18 cellular contexts compared by ENCODE assay signal in the genomic region with DNA sequence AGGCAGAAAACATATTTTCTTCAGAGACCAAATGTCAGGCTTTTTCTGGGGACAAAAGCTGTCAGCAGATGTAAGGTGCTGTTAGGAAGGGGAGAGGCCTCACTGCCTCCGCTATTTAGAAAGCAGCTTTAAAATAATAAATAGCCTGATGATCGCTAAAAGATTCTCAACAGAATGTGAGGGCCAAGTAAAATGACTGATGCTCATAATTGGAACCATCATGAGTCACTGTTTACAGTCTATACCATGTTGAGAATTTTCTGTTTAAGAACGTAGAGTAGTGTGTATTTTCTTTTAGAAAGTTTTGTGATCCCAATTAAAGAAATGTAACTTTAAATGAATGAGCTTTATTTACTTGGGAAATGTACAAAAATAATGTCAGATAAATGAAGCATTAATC.
DNase-seq lines count a peak whose midpoint lies in the region; ATAC-seq and TF ChIP-seq lines count a peak whose summit lies in the region.
"Had no signal": no experiment of that assay in that cellular context is flagged by ENCODE, and none has a peak within 500 bp of the region (broad histone marks: within the 10 kb centered on the region; RNA-seq: fewer than 3 reads in every experiment).

No MANE protein-coding gene starts in this region.

- peaks cover 3% of the 10 kb centered on the region; the same call in 1 of the 2 replicates for H3K9me1 ChIP-seq in IMR-90 (ENCODE audit: insufficient read depth, low read length)

- no peak overlapping the region for H3K9ac ChIP-seq in IMR-90 (ENCODE audit: low read depth, low read length)
- no peak overlapping the region for H3K9ac ChIP-seq in neural progenitor cell
- H3K9ac ChIP-seq: BLaER1, GM23248 had no signal

- no CpG with 5 or more reads among the region's 3 CpGs for WGBS in IMR-90 (ENCODE audit: extremely low coverage in 2 of 2, insufficient read length in 1 of 2), 2 experiments

- no peak overlapping the region for H3K4me3 Mint-ChIP-seq in neural progenitor cell
- no peak overlapping the region for H3K4me3 Mint-ChIP-seq in stimulated activated naive CD8-positive, alpha-beta T cell treated with anti-CD3 and anti-CD28 coated beads, Interleukin-15, amount 100 ng/mL, for 72 hours
- H3K4me3 Mint-ChIP-seq: B cell; CD4-positive, alpha-beta T cell; CD8-positive, alpha-beta memory T cell; H9 had no signal

- no peak overlapping the region for H4K8ac ChIP-seq in IMR-90 (ENCODE audit: low read depth in 2 of 2, low read length in 2 of 2)

- H3K18ac ChIP-seq in IMR-90 (ENCODE audit: low read depth, low read length), result no peak overlapping the region

- H2AFZ ChIP-seq in IMR-90 (replicated peaks; ENCODE audit: low read length, poor library complexity) (no peak overlapping the region), neural progenitor cell (replicated peaks) (peak overlapping the region; percentile 23)
- H2AFZ ChIP-seq: GM23248 had no signal

- no peak overlapping the region for H3K4ac ChIP-seq in IMR-90 (ENCODE audit: low read depth, low read length)

- in situ Hi-C loops in IMR-90 (cut with MboI; ENCODE audit: low sequenced_read_pairs), result no loop called here

- BruUV-seq in IMR-90 (replicated peaks; lab: Mats Ljungman, UMichigan), result no TSS peak

- no peaks in the 10 kb centered on the region for H3F3A ChIP-seq in neural progenitor cell (ENCODE audit: low read depth)

- no peak overlapping the region for H2AK9ac ChIP-seq in IMR-90 (replicated peaks; ENCODE audit: low read depth, low read length, poor library complexity)

- H3K4me2 ChIP-seq in IMR-90 (ENCODE audit: low read depth, low read length) (no peak overlapping the region), neural progenitor cell (no peak overlapping the region)
- H3K4me2 ChIP-seq: BLaER1 had no signal

- DNase-seq in EH (ENCODE audit: low read depth), result peak; percentile 13
- peak; percentile 20 for DNase-seq in IMR-90
- peak in 1 of 2 experiments; percentile 63 for DNase-seq in SJSA1 (ENCODE audit: low read depth in 1 of 2, low spot score in 2 of 2)
- DNase-seq in neural progenitor cell (ENCODE audit: low spot score), result no peak
- DNase-seq in midbrain (lab: John Stamatoyannopoulos, UW), result no peak
- DNase-seq in stimulated activated naive CD8-positive, alpha-beta T cell treated with anti-CD3 and anti-CD28 coated beads, Interleukin-15, amount 100 ng/mL, for 72 hours, result no peak
- DNase-seq: CD4-positive, alpha-beta T cell; CD8-positive, alpha-beta memory T cell; DMS 273 treated with DMSO at 0.1 percent for 48 hours; DMS79; GM23248; H9 had no signal

- H3K9me3 ChIP-seq in IMR-90 (ENCODE audit: control insufficient read depth, insufficient read depth, low read length) (no peaks in the 10 kb centered on the region), SJSA1 (replicated peaks) (no peaks in the 10 kb centered on the region), neural progenitor cell (ENCODE audit: low read depth) (no peaks in the 10 kb centered on the region)
- H3K9me3 ChIP-seq: BLaER1 had no signal

- no peaks in the 10 kb centered on the region for H3K79me2 ChIP-seq in neural progenitor cell (ENCODE audit: low read depth)

- TF ChIP-seq CTCF in IMR-90 (conservative IDR thresholded peaks at IDR 0.05; ENCODE audit: low read depth, low read length) (no peak), neural progenitor cell (IDR thresholded peaks at IDR 0.05) (no peak)

- H4K20me1 ChIP-seq in IMR-90 (ENCODE audit: insufficient read depth, low read length) (no peaks in the 10 kb centered on the region), neural progenitor cell (ENCODE audit: low read depth) (no peaks in the 10 kb centered on the region)
- H4K20me1 ChIP-seq: BLaER1 had no signal

- peaks cover 4% of the 10 kb centered on the region for H3K27me3 Mint-ChIP-seq in neural progenitor cell (ENCODE audit: insufficient read depth, low read depth)
- H3K27me3 Mint-ChIP-seq in stimulated activated naive CD8-positive, alpha-beta T cell treated with anti-CD3 and anti-CD28 coated beads, Interleukin-15, amount 100 ng/mL, for 72 hours, result peaks cover 38% of the 10 kb centered on the region
- H3K27me3 Mint-ChIP-seq: B cell; CD4-positive, alpha-beta T cell had no signal

- H3K4me1 ChIP-seq in IMR-90 (ENCODE audit: control insufficient read depth, insufficient read depth, low read length), result peaks cover 5% of the 10 kb centered on the region
- peaks cover 30% of the 10 kb centered on the region for H3K4me1 ChIP-seq in SJSA1 (replicated peaks)
- no peaks in the 10 kb centered on the region for H3K4me1 ChIP-seq in neural progenitor cell
- H3K4me1 ChIP-seq: BLaER1 had no signal

- no peak overlapping the region for H3K14ac ChIP-seq in IMR-90 (replicated peaks; ENCODE audit: low read depth, low read length)

- H3K4me1 Mint-ChIP-seq in neural progenitor cell, result peaks cover under 1% of the 10 kb centered on the region
- H3K4me1 Mint-ChIP-seq in stimulated activated naive CD8-positive, alpha-beta T cell treated with anti-CD3 and anti-CD28 coated beads, Interleukin-15, amount 100 ng/mL, for 72 hours, result peaks cover 4% of the 10 kb centered on the region
- H3K4me1 Mint-ChIP-seq: B cell; CD8-positive, alpha-beta memory T cell; H9 had no signal

- dilution Hi-C loops in IMR-90 (cut with HindIII; ENCODE audit: low sequenced_read_pairs, unreplicated experiment), result no loop called here

- no peak overlapping the region for H3K23ac ChIP-seq in IMR-90 (ENCODE audit: low read depth, low read length)

- no peak overlapping the region for H2BK5ac ChIP-seq in IMR-90 (ENCODE audit: low read depth, low read length, poor library complexity, severe bottlenecking)

- H3K9me3 Mint-ChIP-seq in neural progenitor cell, result no peaks in the 10 kb centered on the region
- no peaks in the 10 kb centered on the region for H3K9me3 Mint-ChIP-seq in stimulated activated naive CD8-positive, alpha-beta T cell treated with anti-CD3 and anti-CD28 coated beads, Interleukin-15, amount 100 ng/mL, for 72 hours
- H3K9me3 Mint-ChIP-seq: CD4-positive, alpha-beta T cell; CD8-positive, alpha-beta memory T cell; H9 had no signal

- H3K27me3 ChIP-seq in IMR-90 (ENCODE audit: control insufficient read depth, insufficient read depth, low read length), result peaks cover 7% of the 10 kb centered on the region; the same call in 1 of the 2 replicates
- no peaks in the 10 kb centered on the region for H3K27me3 ChIP-seq in SJSA1 (replicated peaks)
- H3K27me3 ChIP-seq in neural progenitor cell, result no peaks in the 10 kb centered on the region
- H3K27me3 ChIP-seq: BLaER1 had no signal

- H3K27ac ChIP-seq in IMR-90 (ENCODE audit: insufficient read depth, low read length), result no peak overlapping the region
- 0 out of 2 replicates have a peak overlapping the region, but pooled peaks have one; percentile 1 for H3K27ac ChIP-seq in SJSA1
- H3K27ac ChIP-seq in neural progenitor cell, result no peak overlapping the region
- H3K27ac ChIP-seq: 22Rv1, BLaER1, C4-2B, GM23248 had no signal

- no peak overlapping the region for H2BK15ac ChIP-seq in IMR-90 (ENCODE audit: low read depth, low read length)

- no peak overlapping the region for H3K27ac Mint-ChIP-seq in neural progenitor cell
- H3K27ac Mint-ChIP-seq in stimulated activated naive CD8-positive, alpha-beta T cell treated with anti-CD3 and anti-CD28 coated beads, Interleukin-15, amount 100 ng/mL, for 72 hours, result no peak overlapping the region
- H3K27ac Mint-ChIP-seq: B cell; CD4-positive, alpha-beta T cell; CD8-positive, alpha-beta memory T cell; H9 had no signal

- H2AK5ac ChIP-seq in IMR-90 (ENCODE audit: low read depth, low read length), result no peak overlapping the region

- TF ChIP-seq POLR2A in IMR-90 (IDR thresholded peaks at IDR 0.05; ENCODE audit: low read depth, low read length), result no peak

- ATAC-seq in IMR-90 (ENCODE audit: low read depth), result peak; percentile 59; the same call in 1 of the 2 replicates
- ATAC-seq in stimulated activated naive CD8-positive, alpha-beta T cell treated with anti-CD3 and anti-CD28 coated beads, Interleukin-15, amount 100 ng/mL, for 72 hours, result no peak
- no peak for ATAC-seq in HG03457 (IDR thresholded peaks at IDR 0.05; ENCODE audit: unreplicated experiment)
- ATAC-seq: HCT116 had no signal

- intact Hi-C loops in IMR-90 (cut with micrococcal nuclease), result loop anchor here (10.0 kb wide), 1 partner anchor 291 kb away; no protein-coding TSS in a partner anchor

- H3K4me3 ChIP-seq in IMR-90 (ENCODE audit: insufficient read depth, low read depth, low read length), result no peak overlapping the region
- no peak overlapping the region for H3K4me3 ChIP-seq in SJSA1
- H3K4me3 ChIP-seq in neural progenitor cell, result no peak overlapping the region
- H3K4me3 ChIP-seq: BLaER1, GM23248 had no signal

- TF ChIP-seq RAD21 in IMR-90 (IDR thresholded peaks at IDR 0.05; ENCODE audit: low read length), result no peak

- H2BK120ac ChIP-seq in IMR-90 (ENCODE audit: low read depth, low read length), result no peak overlapping the region

- CTCF ChIA-PET in IMR-90 (lab: Yijun Ruan, JAX), result interaction anchor here (1.1 to 1.3 kb wide), 3 partner anchors 12 to 81 kb away, joined by 3 to 5 read pairs (median 3); no protein-coding TSS in a partner anchor

- H3K36me3 ChIP-seq in IMR-90 (ENCODE audit: control insufficient read depth, insufficient read depth, low read length) (no peaks in the 10 kb centered on the region), SJSA1 (no peaks in the 10 kb centered on the region), neural progenitor cell (no peaks in the 10 kb centered on the region)
- H3K36me3 ChIP-seq: BLaER1 had no signal

- POLR2A ChIA-PET in IMR-90 (lab: Charles Lee; ENCODE audit: unreplicated experiment), result interaction anchor here (0.6 kb wide), 1 partner anchor 585 kb away, joined by 5 read pairs; no protein-coding TSS in a partner anchor

- no peaks in the 10 kb centered on the region for H3K36me3 Mint-ChIP-seq in neural progenitor cell
- H3K36me3 Mint-ChIP-seq: CD8-positive, alpha-beta memory T cell had no signal

- H3K79me1 ChIP-seq in IMR-90 (ENCODE audit: low read depth in 1 of 2, low read length in 2 of 2), result no peaks in the 10 kb centered on the region

- H2BK20ac ChIP-seq in IMR-90 (ENCODE audit: low read depth, low read length), result no peak overlapping the region

- H4K91ac ChIP-seq in IMR-90 (ENCODE audit: insufficient read depth, low read depth, low read length), result no peak overlapping the region

- no peak overlapping the region for H4K5ac ChIP-seq in IMR-90 (ENCODE audit: low read depth, low read length)

- H3K56ac ChIP-seq in IMR-90 (ENCODE audit: extremely low read depth, insufficient read depth, low read length), result no peak overlapping the region

TF ChIP-seq in IMR-90, 13 proteins besides CTCF, POLR2A, EP300 and RAD21 (continues in another document):
- no peak for TF ChIP-seq FOS (IDR thresholded peaks at IDR 0.05; ENCODE audit: low read depth, low read length)
- no peak for TF ChIP-seq RCOR1 (IDR thresholded peaks at IDR 0.05; ENCODE audit: insufficient replicate concordance, low read length)
- no peak for TF ChIP-seq RFX5 (IDR thresholded peaks at IDR 0.05; ENCODE audit: low read depth, low read length)
- TF ChIP-seq NFE2L2 (IDR thresholded peaks at IDR 0.05; ENCODE audit: low read depth, low read length), result no peak
- TF ChIP-seq SMC3 (IDR thresholded peaks at IDR 0.05; ENCODE audit: low read depth, low read length), result no peak
- TF ChIP-seq MAFK (IDR thresholded peaks at IDR 0.05; ENCODE audit: low read depth, low read length), result no peak
- TF ChIP-seq CEBPB (IDR thresholded peaks at IDR 0.05; ENCODE audit: low read depth, low read length), result no peak

Comparison
In these comparisons a context has a peak if more than half of its experiments do, and no peak if none do; other contexts are left out.
1. DNase-seq: peak in EH (single experiment) and IMR-90 (single experiment); none in neural progenitor cell (single experiment), midbrain (single experiment) and stimulated activated naive CD8-positive, alpha-beta T cell treated with anti-CD3 and anti-CD28 coated beads, Interleukin-15, amount 100 ng/mL, for 72 hours (0 of 2).